In the genomic region with DNA sequence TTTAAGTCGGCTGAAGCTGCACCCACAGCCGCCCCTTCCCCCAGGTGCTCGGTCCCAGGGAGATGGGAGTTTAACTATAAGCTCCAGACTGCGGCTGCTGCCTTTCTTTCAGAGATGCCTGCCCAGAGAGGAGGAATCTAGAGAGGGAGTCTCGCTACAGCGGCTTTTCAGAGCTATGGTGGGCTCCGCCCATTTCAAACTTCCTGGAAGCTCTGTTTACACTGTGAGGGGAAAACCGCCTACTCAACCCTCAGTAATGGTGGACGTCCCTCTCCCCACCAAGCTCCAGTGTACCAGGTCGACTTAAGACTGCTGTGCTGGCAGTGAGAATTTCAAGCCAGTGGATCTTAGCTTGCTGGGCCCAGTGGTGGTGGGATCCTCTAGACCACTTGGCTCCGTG, we compare ENCODE assay signal across 1 cellular context.
TF ChIP-seq lines count a peak whose summit lies in the region.

No MANE protein-coding gene starts in this region.

TF ChIP-seq in HepG2, 621 proteins besides CTCF, POLR2A, EP300 and RAD21 (continued from another document):
- TF ChIP-seq ZNF749 (CRISPR knock-in tag; IDR thresholded peaks at IDR 0.05; ENCODE audit: borderline replicate concordance) (no peak), PCBP1 (IDR thresholded peaks at IDR 0.05; ENCODE audit: borderline replicate concordance, low read depth, low read length) (no peak), ZFP36L1 (CRISPR knock-in tag; IDR thresholded peaks at IDR 0.05) (no peak), RELA (CRISPR knock-in tag; IDR thresholded peaks at IDR 0.05) (no peak), FOXA3 (CRISPR knock-in tag; IDR thresholded peaks at IDR 0.05) (peak; percentile 41; the same call in 1 of the 2 replicates), CHD4 (IDR thresholded peaks at IDR 0.05; ENCODE audit: borderline replicate concordance, low read length) (no peak), HMG20B (CRISPR knock-in tag; conservative IDR thresholded peaks at IDR 0.05) (no peak), STAG1 (CRISPR knock-in tag; IDR thresholded peaks at IDR 0.05) (no peak), HOXA3 (CRISPR knock-in tag; IDR thresholded peaks at IDR 0.05) (peak; percentile 12; the same call in 1 of the 2 replicates), ZNF253 (CRISPR knock-in tag; IDR thresholded peaks at IDR 0.05; ENCODE audit: borderline replicate concordance) (no peak), ZSCAN25 (CRISPR knock-in tag; IDR thresholded peaks at IDR 0.05) (no peak), FIP1L1 (IDR thresholded peaks at IDR 0.05; ENCODE audit: borderline replicate concordance, insufficient read depth, low read depth, low read length) (no peak), BATF2 (CRISPR knock-in tag; IDR thresholded peaks at IDR 0.05) (no peak), ZNF644 (CRISPR knock-in tag; IDR thresholded peaks at IDR 0.05; ENCODE audit: low read depth) (0 out of 2 replicates have a peak, but pooled peaks have one; percentile 18), ZSCAN29 (CRISPR knock-in tag; conservative IDR thresholded peaks at IDR 0.05) (no peak), FOXA1 (IDR thresholded peaks at IDR 0.05) (no peak), FOXA1 (CRISPR knock-in tag; IDR thresholded peaks at IDR 0.05) (peak; percentile 40; the same call in 1 of the 2 replicates), MTF2 (CRISPR knock-in tag; IDR thresholded peaks at IDR 0.05; ENCODE audit: borderline replicate concordance) (no peak)
- TF ChIP-seq, protein P1, sequence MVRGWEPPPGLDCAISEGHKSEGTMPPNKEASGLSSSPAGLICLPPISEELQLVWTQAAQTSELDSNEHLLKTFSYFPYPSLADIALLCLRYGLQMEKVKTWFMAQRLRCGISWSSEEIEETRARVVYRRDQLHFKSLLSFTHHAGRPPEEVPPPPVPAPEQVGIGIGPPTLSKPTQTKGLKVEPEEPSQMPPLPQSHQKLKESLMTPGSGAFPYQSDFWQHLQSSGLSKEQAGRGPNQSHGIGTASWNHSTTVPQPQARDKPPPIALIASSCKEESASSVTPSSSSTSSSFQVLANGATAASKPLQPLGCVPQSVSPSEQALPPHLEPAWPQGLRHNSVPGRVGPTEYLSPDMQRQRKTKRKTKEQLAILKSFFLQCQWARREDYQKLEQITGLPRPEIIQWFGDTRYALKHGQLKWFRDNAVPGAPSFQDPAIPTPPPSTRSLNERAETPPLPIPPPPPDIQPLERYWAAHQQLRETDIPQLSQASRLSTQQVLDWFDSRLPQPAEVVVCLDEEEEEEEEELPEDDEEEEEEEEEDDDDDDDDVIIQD (CRISPR knock-in tag; IDR thresholded peaks at IDR 0.05; ENCODE audit: low read depth), result no peak
- TF ChIP-seq, protein P2, sequence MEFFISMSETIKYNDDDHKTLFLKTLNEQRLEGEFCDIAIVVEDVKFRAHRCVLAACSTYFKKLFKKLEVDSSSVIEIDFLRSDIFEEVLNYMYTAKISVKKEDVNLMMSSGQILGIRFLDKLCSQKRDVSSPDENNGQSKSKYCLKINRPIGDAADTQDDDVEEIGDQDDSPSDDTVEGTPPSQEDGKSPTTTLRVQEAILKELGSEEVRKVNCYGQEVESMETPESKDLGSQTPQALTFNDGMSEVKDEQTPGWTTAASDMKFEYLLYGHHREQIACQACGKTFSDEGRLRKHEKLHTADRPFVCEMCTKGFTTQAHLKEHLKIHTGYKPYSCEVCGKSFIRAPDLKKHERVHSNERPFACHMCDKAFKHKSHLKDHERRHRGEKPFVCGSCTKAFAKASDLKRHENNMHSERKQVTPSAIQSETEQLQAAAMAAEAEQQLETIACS (CRISPR knock-in tag; IDR thresholded peaks at IDR 0.05), result no peak
- TF ChIP-seq, protein P3, sequence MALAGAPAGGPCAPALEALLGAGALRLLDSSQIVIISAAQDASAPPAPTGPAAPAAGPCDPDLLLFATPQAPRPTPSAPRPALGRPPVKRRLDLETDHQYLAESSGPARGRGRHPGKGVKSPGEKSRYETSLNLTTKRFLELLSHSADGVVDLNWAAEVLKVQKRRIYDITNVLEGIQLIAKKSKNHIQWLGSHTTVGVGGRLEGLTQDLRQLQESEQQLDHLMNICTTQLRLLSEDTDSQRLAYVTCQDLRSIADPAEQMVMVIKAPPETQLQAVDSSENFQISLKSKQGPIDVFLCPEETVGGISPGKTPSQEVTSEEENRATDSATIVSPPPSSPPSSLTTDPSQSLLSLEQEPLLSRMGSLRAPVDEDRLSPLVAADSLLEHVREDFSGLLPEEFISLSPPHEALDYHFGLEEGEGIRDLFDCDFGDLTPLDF (CRISPR knock-in tag; IDR thresholded peaks at IDR 0.05), result no peak
- TF ChIP-seq, protein P4, sequence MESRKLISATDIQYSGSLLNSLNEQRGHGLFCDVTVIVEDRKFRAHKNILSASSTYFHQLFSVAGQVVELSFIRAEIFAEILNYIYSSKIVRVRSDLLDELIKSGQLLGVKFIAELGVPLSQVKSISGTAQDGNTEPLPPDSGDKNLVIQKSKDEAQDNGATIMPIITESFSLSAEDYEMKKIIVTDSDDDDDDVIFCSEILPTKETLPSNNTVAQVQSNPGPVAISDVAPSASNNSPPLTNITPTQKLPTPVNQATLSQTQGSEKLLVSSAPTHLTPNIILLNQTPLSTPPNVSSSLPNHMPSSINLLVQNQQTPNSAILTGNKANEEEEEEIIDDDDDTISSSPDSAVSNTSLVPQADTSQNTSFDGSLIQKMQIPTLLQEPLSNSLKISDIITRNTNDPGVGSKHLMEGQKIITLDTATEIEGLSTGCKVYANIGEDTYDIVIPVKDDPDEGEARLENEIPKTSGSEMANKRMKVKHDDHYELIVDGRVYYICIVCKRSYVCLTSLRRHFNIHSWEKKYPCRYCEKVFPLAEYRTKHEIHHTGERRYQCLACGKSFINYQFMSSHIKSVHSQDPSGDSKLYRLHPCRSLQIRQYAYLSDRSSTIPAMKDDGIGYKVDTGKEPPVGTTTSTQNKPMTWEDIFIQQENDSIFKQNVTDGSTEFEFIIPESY (CRISPR knock-in tag; IDR thresholded peaks at IDR 0.05), result peak; percentile 91
- TF ChIP-seq, protein P5, sequence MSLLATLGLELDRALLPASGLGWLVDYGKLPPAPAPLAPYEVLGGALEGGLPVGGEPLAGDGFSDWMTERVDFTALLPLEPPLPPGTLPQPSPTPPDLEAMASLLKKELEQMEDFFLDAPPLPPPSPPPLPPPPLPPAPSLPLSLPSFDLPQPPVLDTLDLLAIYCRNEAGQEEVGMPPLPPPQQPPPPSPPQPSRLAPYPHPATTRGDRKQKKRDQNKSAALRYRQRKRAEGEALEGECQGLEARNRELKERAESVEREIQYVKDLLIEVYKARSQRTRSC (CRISPR knock-in tag; IDR thresholded peaks at IDR 0.05; ENCODE audit: low read depth), result no peak
- TF ChIP-seq, protein P6, sequence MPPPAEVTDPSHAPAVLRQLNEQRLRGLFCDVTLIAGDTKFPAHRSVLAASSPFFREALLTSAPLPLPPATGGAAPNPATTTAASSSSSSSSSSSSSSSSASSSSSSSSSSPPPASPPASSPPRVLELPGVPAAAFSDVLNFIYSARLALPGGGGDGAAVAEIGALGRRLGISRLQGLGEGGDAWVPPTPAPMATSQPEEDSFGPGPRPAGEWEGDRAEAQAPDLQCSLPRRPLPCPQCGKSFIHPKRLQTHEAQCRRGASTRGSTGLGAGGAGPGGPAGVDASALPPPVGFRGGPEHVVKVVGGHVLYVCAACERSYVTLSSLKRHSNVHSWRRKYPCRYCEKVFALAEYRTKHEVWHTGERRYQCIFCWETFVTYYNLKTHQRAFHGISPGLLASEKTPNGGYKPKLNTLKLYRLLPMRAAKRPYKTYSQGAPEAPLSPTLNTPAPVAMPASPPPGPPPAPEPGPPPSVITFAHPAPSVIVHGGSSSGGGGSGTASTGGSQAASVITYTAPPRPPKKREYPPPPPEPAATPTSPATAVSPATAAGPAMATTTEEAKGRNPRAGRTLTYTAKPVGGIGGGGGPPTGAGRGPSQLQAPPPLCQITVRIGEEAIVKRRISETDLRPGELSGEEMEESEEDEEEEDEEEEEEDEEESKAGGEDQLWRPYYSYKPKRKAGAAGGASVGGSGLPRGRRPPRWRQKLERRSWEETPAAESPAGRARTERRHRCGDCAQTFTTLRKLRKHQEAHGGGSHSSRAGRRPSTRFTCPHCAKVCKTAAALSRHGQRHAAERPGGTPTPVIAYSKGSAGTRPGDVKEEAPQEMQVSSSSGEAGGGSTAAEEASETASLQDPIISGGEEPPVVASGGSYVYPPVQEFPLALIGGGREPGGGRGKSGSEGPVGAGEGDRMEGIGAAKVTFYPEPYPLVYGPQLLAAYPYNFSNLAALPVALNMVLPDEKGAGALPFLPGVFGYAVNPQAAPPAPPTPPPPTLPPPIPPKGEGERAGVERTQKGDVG (CRISPR knock-in tag; IDR thresholded peaks at IDR 0.05; ENCODE audit: borderline replicate concordance), result peak; percentile 68; the same call in 1 of the 2 replicates
